16 cellular contexts compared by ENCODE assay signal in the genomic region with DNA sequence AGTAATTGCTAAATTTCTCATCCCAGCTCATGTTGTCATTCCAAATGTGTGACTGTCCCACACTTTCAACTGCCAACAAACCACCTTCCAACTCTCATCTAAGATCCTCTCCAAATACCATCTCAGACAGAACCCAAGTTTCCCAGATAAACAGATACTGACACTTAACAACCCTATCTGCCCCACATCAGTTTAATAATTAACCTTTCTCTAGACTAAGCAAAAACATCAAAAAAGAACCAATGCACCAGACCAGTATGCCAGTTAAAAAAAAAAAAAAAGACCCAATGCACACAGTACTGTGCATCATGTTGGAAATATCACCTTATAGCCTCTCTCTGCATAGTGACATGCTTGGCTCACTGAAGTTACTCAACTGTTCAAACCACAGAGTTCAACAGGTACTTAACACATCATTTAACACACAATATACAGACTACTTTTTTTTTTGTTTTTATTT. TPM values are rescaled to one million over a fixed set of nuclear protein-coding genes. Genes with fewer than 3 reads are reported as not detected.
DNase-seq lines count a peak whose midpoint lies in the region; ATAC-seq and TF ChIP-seq lines count a peak whose summit lies in the region.
"Had no signal": no experiment of that assay in that cellular context is flagged by ENCODE, and none has a peak within 500 bp of the region (broad histone marks: within the 10 kb centered on the region; RNA-seq: fewer than 3 reads in every experiment).

No MANE protein-coding gene starts in this region.

- intact Hi-C loops in Right ventricle myocardium superior (cut with DNase I), result no loop called here

- ATAC-seq in T-helper 17 cell (no peak), Right ventricle myocardium superior (ENCODE audit: poor library complexity) (no peak)

- H3K27me3 Mint-ChIP-seq in T-helper 17 cell, result no peaks in the 10 kb centered on the region

- H3K36me3 Mint-ChIP-seq in T-helper 17 cell (ENCODE audit: low read depth), result no peaks in the 10 kb centered on the region
- H3K36me3 Mint-ChIP-seq: brain had no signal

- DNase-seq in A172 (ENCODE audit: low spot score) (peak; percentile 23), EL (peak; percentile 65), T-helper 17 cell (no peak), kidney epithelial cell (ENCODE audit: low read depth) (peak; percentile 81), DMS114 treated with DMSO at 0.1 percent for 48 hours (lab: John Stamatoyannopoulos, UW; ENCODE audit: unreplicated experiment) (no peak), Kasumi-1 (lab: John Stamatoyannopoulos, UW) (no peak), Right ventricle myocardium superior (no peak)
- DNase-seq in effector CD4-positive, alpha-beta T cell, result no peak
- DNase-seq: AML-193, GF-D8, NCI-H1092, NCI-H524, occipital lobe, SHP77 treated with DMSO at 0.1 percent for 48 hours had no signal

- H3K27ac Mint-ChIP-seq in T-helper 17 cell, result peak overlapping the region; percentile 84
- H3K27ac Mint-ChIP-seq: brain had no signal

- H3K4me1 Mint-ChIP-seq in T-helper 17 cell, result peaks cover 65% of the 10 kb centered on the region

- peak overlapping the region; percentile 82 for H3K4me3 Mint-ChIP-seq in T-helper 17 cell

- no peak overlapping the region for H3K4me3 ChIP-seq in kidney epithelial cell (ENCODE audit: low read depth, low read length)
- H3K4me3 ChIP-seq: vagina had no signal

- no peaks in the 10 kb centered on the region for H3K36me3 ChIP-seq in kidney epithelial cell (ENCODE audit: control insufficient read depth, insufficient read depth, low read length)
- H3K36me3 ChIP-seq: vagina had no signal

- H3K9me3 ChIP-seq in T-helper 17 cell (ENCODE audit: control insufficient read depth, low read length, poor library complexity, severe bottlenecking), result no peaks in the 10 kb centered on the region
- H3K9me3 ChIP-seq: vagina had no signal

- no peaks in the 10 kb centered on the region for H3K27me3 ChIP-seq in kidney epithelial cell (ENCODE audit: control insufficient read depth, insufficient read depth, low read length)
- H3K27me3 ChIP-seq: vagina had no signal

- TF ChIP-seq CTCF in kidney epithelial cell (IDR thresholded peaks at IDR 0.05; ENCODE audit: insufficient read depth, low read length, poor library complexity, severe bottlenecking), result no peak

RNA-seq across cellular contexts. Expression of a gene that starts 5.5 kb away (rescaled TPM):
- 15.8 and 25.0 TPM in 2 replicates for total RNA-seq in A172 (2014; rRNA removed; shearing (Covaris generic))
- total RNA-seq in T-helper 17 cell, result 10 to 100 TPM; 36.1 to 49.8 TPM
- total RNA-seq in kidney epithelial cell, result 6.1 and 15.6 TPM in 2 replicates
- total RNA-seq in Right ventricle myocardium superior, result 15.7 TPM

Comparison
In these comparisons a context has a peak if more than half of its experiments do, and no peak if none do; other contexts are left out.
1. DNase-seq: peak in A172 (single experiment), EL (single experiment) and kidney epithelial cell (single experiment); none in T-helper 17 cell (0 of 3), DMS114 treated with DMSO at 0.1 percent for 48 hours (single experiment), Kasumi-1 (0 of 2), Right ventricle myocardium superior (single experiment) and effector CD4-positive, alpha-beta T cell (single experiment).